11 cellular contexts compared by ENCODE assay signal in the genomic region with DNA sequence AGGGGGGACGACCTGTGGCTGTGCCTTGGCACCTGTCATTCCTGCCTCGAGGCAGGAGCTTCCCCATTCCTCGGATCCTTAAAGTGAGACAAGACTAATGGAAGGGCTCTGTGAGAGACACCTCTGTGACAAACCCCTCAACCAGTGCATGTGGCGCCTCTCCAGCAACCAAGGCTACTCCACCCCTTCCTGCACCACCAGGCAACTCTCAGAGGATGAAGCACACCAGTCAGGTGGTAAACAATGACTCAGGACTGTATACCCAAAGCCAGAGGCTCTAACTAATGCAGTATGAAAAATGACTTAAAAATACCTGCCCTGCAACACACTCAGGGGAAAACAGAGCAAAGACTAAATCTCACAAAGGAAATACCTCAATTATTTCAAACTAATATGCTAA.
DNase-seq lines count a peak whose midpoint lies in the region; ATAC-seq, FAIRE-seq and TF ChIP-seq lines count a peak whose summit lies in the region.
"Had no signal": no experiment of that assay in that cellular context is flagged by ENCODE, and none has a peak within 500 bp of the region (broad histone marks: within the 10 kb centered on the region; RNA-seq: fewer than 3 reads in every experiment).

No MANE protein-coding gene starts in this region.

- intact Hi-C loops in gastrocnemius medialis (cut with DNase I; ENCODE audit: low total_unique reads): no loop called here

- no peak for TF ChIP-seq POLR2A in gastrocnemius medialis (IDR thresholded peaks at IDR 0.05)

- H3K9me3 ChIP-seq in gastrocnemius medialis: no peaks in the 10 kb centered on the region
- H3K9me3 ChIP-seq: tibial nerve had no signal

- H3K27me3 ChIP-seq in foreskin keratinocyte (peaks cover 20% of the 10 kb centered on the region), gastrocnemius medialis (no peaks in the 10 kb centered on the region)
- H3K27me3 ChIP-seq: tibial nerve had no signal

- ATAC-seq in foreskin keratinocyte (peak; percentile 91), GM21825 (IDR thresholded peaks at IDR 0.05; ENCODE audit: unreplicated experiment) (no peak), gastrocnemius medialis (no peak)

- in situ Hi-C loops in gastrocnemius medialis (cut with MboI; ENCODE audit: low sequenced_read_pairs in 4 of 4): no loop called here

- peaks cover 13% of the 10 kb centered on the region for H3K4me1 ChIP-seq in foreskin keratinocyte
- H3K4me1 ChIP-seq in gastrocnemius medialis: peaks cover 0 to 7% of the 10 kb centered on the region in 2 donors

- peak; percentile 89 for FAIRE-seq in urothelium cell line (lab: Jason Lieb, UNC)
- FAIRE-seq: kidney had no signal

- no peak overlapping the region for H3K4me3 ChIP-seq in gastrocnemius medialis
- H3K4me3 ChIP-seq: tibial nerve had no signal

- DNase-seq in activated T-cell treated with anti-CD3 and anti-CD28 coated beads for 1 hour (ENCODE audit: low read depth) (peak; percentile 45), activated T-cell treated with anti-CD3 and anti-CD28 coated beads for 4 hours (peak; percentile 21), foreskin keratinocyte (peak; percentile 23 to 64), urothelium cell line (ENCODE audit: low spot score) (peak; percentile 83), gastrocnemius medialis (no peak), SK-N-DZ (ENCODE audit: low spot score) (no peak)
- no peak for DNase-seq in activated T-cell treated with anti-CD3 and anti-CD28 coated beads, Interleukin-2, amount 50 U/mL, for 48 hours
- DNase-seq: kidney, RPMI8226 had no signal

- TF ChIP-seq CTCF in foreskin keratinocyte (conservative IDR thresholded peaks at IDR 0.05) (no peak), gastrocnemius medialis (IDR thresholded peaks at IDR 0.05 in 4 of 5, conservative IDR thresholded peaks at IDR 0.05 in 1 of 5) (no peak)

- H3K36me3 ChIP-seq in gastrocnemius medialis: no peaks in the 10 kb centered on the region
- H3K36me3 ChIP-seq: tibial nerve had no signal

- H3K27ac ChIP-seq in foreskin keratinocyte (no peak overlapping the region), gastrocnemius medialis (no peak overlapping the region)
- H3K27ac ChIP-seq: tibial nerve had no signal

Comparison
In these comparisons a context has a peak if more than half of its experiments do, and no peak if none do; other contexts are left out.
1. DNase-seq: peak in activated T-cell treated with anti-CD3 and anti-CD28 coated beads for 1 hour (single experiment), activated T-cell treated with anti-CD3 and anti-CD28 coated beads for 4 hours (single experiment), foreskin keratinocyte (2 of 2) and urothelium cell line (single experiment); none in activated T-cell treated with anti-CD3 and anti-CD28 coated beads, Interleukin-2, amount 50 U/mL, for 48 hours (0 of 2), gastrocnemius medialis (0 of 2) and SK-N-DZ (single experiment).